Comparison of ENCODE assay signal across 37 cellular contexts in genomic region chr6:72828904-72829303, GRCh38.
"Had no signal": no experiment of that assay in that cellular context is flagged by ENCODE, and none has a peak within 500 bp of the region (broad histone marks: within the 10 kb centered on the region; RNA-seq: fewer than 3 reads in every experiment).

No MANE protein-coding gene starts in this region.

- H3K36me3 ChIP-seq: adrenal gland, ascending aorta, brain microvascular endothelial cell, breast epithelium had no signal

- H3K4me1 Mint-ChIP-seq: activated naive CD4-positive, alpha-beta T cell treated with anti-CD3 and anti-CD28 coated beads, Interleukin-2, amount 10 ng/mL, durations not matched to agents 7 days and 5 days; activated T-helper 17 cell treated with anti-CD3 and anti-CD28 coated beads, Interleukin-2, amount 50 U/mL, for 72 hours; brain had no signal

- H3K27ac ChIP-seq: adrenal gland, ascending aorta, body of pancreas, brain microvascular endothelial cell, breast epithelium had no signal

- H3K27me3 ChIP-seq: adrenal gland, ascending aorta, body of pancreas, brain microvascular endothelial cell, breast epithelium had no signal

- ATAC-seq: activated naive CD4-positive, alpha-beta T cell treated with anti-CD3 and anti-CD28 coated beads, Interleukin-2, amount 50 U/mL, for 72 hours; activated naive CD8-positive, alpha-beta T cell treated with anti-CD3 and anti-CD28 coated beads, Interleukin-2, amount 50 U/mL, for 24 hours; activated T-cell treated with anti-CD3 and anti-CD28 coated beads, Interleukin-2, amount 50 U/mL, for 4 hours; activated T-cell treated with anti-CD3 and anti-CD28 coated beads, Interleukin-2, amount 50 U/mL, for 72 hours; activated T-helper 17 cell treated with anti-CD3 and anti-CD28 coated beads, Interleukin-2, amount 50 U/mL, for 72 hours; body of pancreas had no signal

- H3K27me3 Mint-ChIP-seq: activated naive CD4-positive, alpha-beta T cell treated with anti-CD3 and anti-CD28 coated beads, Interleukin-2, amount 10 ng/mL, durations not matched to agents 7 days and 5 days; activated naive CD4-positive, alpha-beta T cell treated with anti-CD3 and anti-CD28 coated beads, Interleukin-2, amount 50 U/mL, for 24 hours; activated naive CD8-positive, alpha-beta T cell; activated naive CD8-positive, alpha-beta T cell treated with anti-CD3 and anti-CD28 coated beads for 36 hours; activated naive CD8-positive, alpha-beta T cell treated with anti-CD3 and anti-CD28 coated beads, Interleukin-2, amount 10 ng/mL, durations not matched to agents 7 days and 5 days; activated naive CD8-positive, alpha-beta T cell treated with anti-CD3 and anti-CD28 coated beads, Interleukin-2, amount 50 U/mL, for 24 hours; activated T-cell treated with anti-CD3 and anti-CD28 coated beads, Interleukin-2, amount 50 U/mL, for 24 hours; activated T-helper 17 cell treated with anti-CD3 and anti-CD28 coated beads, Interleukin-2, amount 50 U/mL, for 72 hours; central memory CD8-positive, alpha-beta T cell had no signal

- H3K27ac Mint-ChIP-seq: activated naive CD4-positive, alpha-beta T cell treated with anti-CD3 and anti-CD28 coated beads for 36 hours; activated naive CD4-positive, alpha-beta T cell treated with anti-CD3 and anti-CD28 coated beads, Interleukin-2, amount 10 ng/mL, durations not matched to agents 7 days and 5 days; activated naive CD4-positive, alpha-beta T cell treated with anti-CD3 and anti-CD28 coated beads, Interleukin-2, amount 50 U/mL, for 24 hours; activated naive CD4-positive, alpha-beta T cell treated with anti-CD3 and anti-CD28 coated beads, Interleukin-2, amount 50 U/mL, for 72 hours; activated naive CD8-positive, alpha-beta T cell; activated naive CD8-positive, alpha-beta T cell treated with anti-CD3 and anti-CD28 coated beads for 36 hours; activated naive CD8-positive, alpha-beta T cell treated with anti-CD3 and anti-CD28 coated beads, Interleukin-2, amount 10 ng/mL, durations not matched to agents 7 days and 5 days; activated naive CD8-positive, alpha-beta T cell treated with anti-CD3 and anti-CD28 coated beads, Interleukin-2, amount 50 U/mL, for 24 hours; activated T-cell treated with anti-CD3 and anti-CD28 coated beads, Interleukin-2, amount 50 U/mL, for 24 hours; activated T-cell treated with anti-CD3 and anti-CD28 coated beads, Interleukin-2, amount 50 U/mL, for 72 hours; activated T-helper 1 cell treated with anti-CD3 and anti-CD28 coated beads, Interleukin-12 subunit alpha, Interleukin-12 subunit beta, Interleukin-2, Interleukin-4 antibody, amounts not matched to agents 30 ng/mL and 10 ng/mL and 1 ng/mL, durations not matched to agents 14 hours and 24 hours and 36 hours; activated T-helper 17 cell treated with anti-CD3 and anti-CD28 coated beads, Interleukin-2, amount 50 U/mL, for 72 hours; activated T-helper 2 cell treated with anti-CD3 and anti-CD28 coated beads, Interferon-gamma antibody, Interleukin-2, Interleukin-4, amounts not matched to agents 10 μg/mL and 5 μg/mL and 100 μg/mL, durations not matched to agents 14 hours and 24 hours and 36 hours; brain had no signal

- DNase-seq: activated effector memory CD4-positive, alpha-beta T cell treated with anti-CD3 and anti-CD28 coated beads, Interleukin-2, amount 50 U/mL, for 16 hours; activated effector memory CD4-positive, alpha-beta T cell treated with Interleukin-2 at 50 U/mL for 16 hours; activated gamma-delta T cell; activated gamma-delta T cell treated with Interleukin-2 at 50 U/mL for 16 hours; activated naive CD4-positive, alpha-beta T cell; activated naive CD4-positive, alpha-beta T cell treated with anti-CD3 and anti-CD28 coated beads for 36 hours; activated naive CD4-positive, alpha-beta T cell treated with anti-CD3 and anti-CD28 coated beads, Interleukin-2, amount 10 ng/mL, durations not matched to agents 7 days and 5 days; activated naive CD4-positive, alpha-beta T cell treated with anti-CD3 and anti-CD28 coated beads, Interleukin-2, amount 50 U/mL, for 16 hours; activated naive CD4-positive, alpha-beta T cell treated with Interleukin-2 at 50 U/mL for 16 hours; activated naive CD8-positive, alpha-beta T cell treated with anti-CD3 and anti-CD28 coated beads for 36 hours; activated naive CD8-positive, alpha-beta T cell treated with anti-CD3 and anti-CD28 coated beads, Interleukin-2, amount 10 ng/mL, durations not matched to agents 7 days and 5 days; activated naive CD8-positive, alpha-beta T cell treated with anti-CD3 and anti-CD28 coated beads, Interleukin-2, amount 50 U/mL, for 24 hours; activated T-cell treated with anti-CD3 and anti-CD28 coated beads, Interleukin-2, amount 50 U/mL, for 1 hour; activated T-cell treated with anti-CD3 and anti-CD28 coated beads, Interleukin-2, amount 50 U/mL, for 24 hours; activated T-cell treated with anti-CD3 and anti-CD28 coated beads, Interleukin-2, amount 50 U/mL, for 4 hours; activated T-cell treated with anti-CD3 and anti-CD28 coated beads, Interleukin-2, amount 50 U/mL, for 48 hours; activated T-cell treated with anti-CD3 and anti-CD28 coated beads, Interleukin-2, amount 50 U/mL, for 72 hours; adrenal gland; amniotic stem cell; amygdala; anterior cingulate cortex; aorta; body of pancreas; brain microvascular endothelial cell; caudate nucleus; central memory CD4-positive, alpha-beta T cell; cerebellar nuclear complex had no signal

- H3K9me3 Mint-ChIP-seq: activated naive CD4-positive, alpha-beta T cell treated with anti-CD3 and anti-CD28 coated beads for 36 hours; activated T-cell treated with anti-CD3 and anti-CD28 coated beads, Interleukin-2, amount 50 U/mL, for 24 hours had no signal

- H3K9me3 ChIP-seq: adrenal gland, ascending aorta, body of pancreas, breast epithelium had no signal

- H3K4me3 Mint-ChIP-seq: activated naive CD4-positive, alpha-beta T cell treated with anti-CD3 and anti-CD28 coated beads for 36 hours; activated naive CD4-positive, alpha-beta T cell treated with anti-CD3 and anti-CD28 coated beads, Interleukin-2, amount 10 ng/mL, durations not matched to agents 7 days and 5 days; activated naive CD4-positive, alpha-beta T cell treated with anti-CD3 and anti-CD28 coated beads, Interleukin-2, amount 50 U/mL, for 24 hours; activated naive CD8-positive, alpha-beta T cell; activated naive CD8-positive, alpha-beta T cell treated with anti-CD3 and anti-CD28 coated beads for 36 hours; activated naive CD8-positive, alpha-beta T cell treated with anti-CD3 and anti-CD28 coated beads, Interleukin-2, amount 10 ng/mL, durations not matched to agents 7 days and 5 days; activated naive CD8-positive, alpha-beta T cell treated with anti-CD3 and anti-CD28 coated beads, Interleukin-2, amount 50 U/mL, for 24 hours; activated T-cell treated with anti-CD3 and anti-CD28 coated beads, Interleukin-2, amount 50 U/mL, for 24 hours; activated T-cell treated with anti-CD3 and anti-CD28 coated beads, Interleukin-2, amount 50 U/mL, for 4 hours; activated T-cell treated with anti-CD3 and anti-CD28 coated beads, Interleukin-2, amount 50 U/mL, for 72 hours; activated T-helper 1 cell treated with anti-CD3 and anti-CD28 coated beads, Interleukin-12 subunit alpha, Interleukin-12 subunit beta, Interleukin-2, Interleukin-4 antibody, amounts not matched to agents 30 ng/mL and 10 ng/mL and 1 ng/mL, durations not matched to agents 14 hours and 24 hours and 36 hours; activated T-helper 17 cell treated with anti-CD3 and anti-CD28 coated beads, Interleukin-2, amount 50 U/mL, for 72 hours; brain; central memory CD8-positive, alpha-beta T cell had no signal

- H3K36me3 Mint-ChIP-seq: brain had no signal

- H3K4me3 ChIP-seq: adrenal gland, ascending aorta, body of pancreas, breast epithelium had no signal

- H3K4me1 ChIP-seq: adrenal gland, body of pancreas, breast epithelium had no signal
